ENCODE assay signal across 9 cellular contexts in genomic region chr2:134683561-134684112, GRCh38. TPM values are rescaled to one million over a fixed set of nuclear protein-coding genes. Genes with fewer than 3 reads are reported as not detected.
DNase-seq lines count a peak whose midpoint lies in the region; ATAC-seq and TF ChIP-seq lines count a peak whose summit lies in the region.
"Had no signal": no experiment of that assay in that cellular context is flagged by ENCODE, and none has a peak within 500 bp of the region (broad histone marks: within the 10 kb centered on the region; RNA-seq: fewer than 3 reads in every experiment).

No MANE protein-coding gene starts in this region.

- H3K4me1 ChIP-seq in PC-9 (replicated peaks; ENCODE audit: insufficient read depth): peaks cover 61% of the 10 kb centered on the region
- peaks cover 10% of the 10 kb centered on the region for H3K4me1 ChIP-seq in mesenchymal stem cell (ENCODE audit: control insufficient read depth, insufficient read depth, low read depth, low read length)

- peak; percentile 63 to 97 for DNase-seq in PC-9
- DNase-seq in mesenchymal stem cell: peak; percentile 10
- no peak for DNase-seq in NCI-H2081 (lab: John Stamatoyannopoulos, UW)
- no peak for DNase-seq in activated effector memory CD4-positive, alpha-beta T cell treated with Interleukin-2 at 50 U/mL for 16 hours
- no peak for DNase-seq in AG08395 (ENCODE audit: low spot score)
- DNase-seq: left cardiac atrium had no signal

- no peaks in the 10 kb centered on the region for H3K79me2 ChIP-seq in PC-9 (ENCODE audit: low read depth)

- 50% methylated on average over 2 of the region's 2 CpGs for WGBS in mesenchymal stem cell

- no peaks in the 10 kb centered on the region for H3K27me3 ChIP-seq in PC-9 (ENCODE audit: insufficient read depth, low read depth)
- H3K27me3 ChIP-seq in mesenchymal stem cell (ENCODE audit: control insufficient read depth in 1 of 2, insufficient read depth in 1 of 2, low read length in 2 of 2): no peaks in the 10 kb centered on the region

- H3K9me3 ChIP-seq in PC-9 (ENCODE audit: insufficient read depth, low read depth) (no peaks in the 10 kb centered on the region), mesenchymal stem cell (ENCODE audit: control insufficient read depth, low read length) (peaks cover 8% of the 10 kb centered on the region)

- H3K4ac ChIP-seq in mesenchymal stem cell (ENCODE audit: low read depth in 1 of 2, low read length in 2 of 2): no peak overlapping the region

- peak overlapping the region; percentile 51 for H3K27ac ChIP-seq in PC-9
- H3K27ac ChIP-seq in mesenchymal stem cell (ENCODE audit: low read length, poor library complexity, severe bottlenecking): no peak overlapping the region

- no peaks in the 10 kb centered on the region for H3K36me3 ChIP-seq in PC-9 (ENCODE audit: low read depth)
- peaks cover 0 to 3% of the 10 kb centered on the region in 2 experiments for H3K36me3 ChIP-seq in mesenchymal stem cell (ENCODE audit: control insufficient read depth in 1 of 2, insufficient read depth in 2 of 2, low read depth in 1 of 2, low read length in 2 of 2)

- no peak overlapping the region for H3K9ac ChIP-seq in mesenchymal stem cell (ENCODE audit: low read length)

- H3K4me2 ChIP-seq in PC-9: peak overlapping the region; percentile 62
- no peak overlapping the region for H3K4me2 ChIP-seq in mesenchymal stem cell (ENCODE audit: low read length, poor library complexity, severe bottlenecking)

- CTCF ChIA-PET in PC-9 (lab: Charles Lee): no interaction called here

- TF ChIP-seq CTCF in PC-9 (conservative IDR thresholded peaks at IDR 0.05): no peak

- H3K4me3 ChIP-seq in PC-9 (no peak overlapping the region), mesenchymal stem cell (ENCODE audit: insufficient read depth in 1 of 2, low read depth in 1 of 2, low read length in 2 of 2) (no peak overlapping the region)

- no peak overlapping the region for H3K18ac ChIP-seq in mesenchymal stem cell (ENCODE audit: low read depth in 1 of 2, low read length in 2 of 2)

- no peak overlapping the region for H2BK15ac ChIP-seq in mesenchymal stem cell (ENCODE audit: low read depth, poor library complexity, severe bottlenecking)

- H2AFZ ChIP-seq in PC-9 (no peak overlapping the region), mesenchymal stem cell (ENCODE audit: low read depth, low read length) (no peak overlapping the region)

- no peak overlapping the region for H4K8ac ChIP-seq in mesenchymal stem cell (ENCODE audit: low read length)

- no peak overlapping the region for H2BK120ac ChIP-seq in mesenchymal stem cell (ENCODE audit: low read depth, low read length)

- H2AK5ac ChIP-seq in mesenchymal stem cell (ENCODE audit: low read length, severe bottlenecking): no peak overlapping the region

- BruUV-seq in PC-9 (replicated peaks; lab: Mats Ljungman, UMichigan): no TSS peak

- ATAC-seq in GM18867 (IDR thresholded peaks at IDR 0.05; ENCODE audit: unreplicated experiment): peak; percentile 68
- peak; percentile 76 for ATAC-seq in HG02642 (IDR thresholded peaks at IDR 0.05; ENCODE audit: poor library complexity, unreplicated experiment)
- no peak for ATAC-seq in GM19455 (IDR thresholded peaks at IDR 0.05; ENCODE audit: unreplicated experiment)

- no peak overlapping the region for H2BK5ac ChIP-seq in mesenchymal stem cell (ENCODE audit: low read depth, low read length, poor library complexity, severe bottlenecking)

- peaks cover 33% of the 10 kb centered on the region for H3K79me1 ChIP-seq in mesenchymal stem cell (replicated peaks; ENCODE audit: low read length, poor library complexity, severe bottlenecking)

- no peak overlapping the region for H2BK12ac ChIP-seq in mesenchymal stem cell (ENCODE audit: low read length in 2 of 2)

- H3K9me2 ChIP-seq in PC-9 (ENCODE audit: insufficient read depth): no peaks in the 10 kb centered on the region; the same call in 1 of the 2 replicates

- no peak overlapping the region for H4K91ac ChIP-seq in mesenchymal stem cell (ENCODE audit: low read length)

- intact Hi-C loops in PC-9 (cut with micrococcal nuclease; ENCODE audit: unreplicated experiment): loop anchor here (1.0 to 5.0 kb wide), 4 partner anchors 54 to 235 kb away; partner anchors contain the start of gene CCNT2

- H4K20me1 ChIP-seq in PC-9 (ENCODE audit: insufficient read depth): no peaks in the 10 kb centered on the region

- H3F3A ChIP-seq in PC-9 (ENCODE audit: insufficient read depth, low read depth): peaks cover 28% of the 10 kb centered on the region

- no peak overlapping the region for H3K14ac ChIP-seq in mesenchymal stem cell (ENCODE audit: low read length in 2 of 2)

- POLR2A ChIA-PET in PC-9 (lab: Charles Lee; ENCODE audit: unreplicated experiment): no interaction called here

- H3K23ac ChIP-seq in mesenchymal stem cell (ENCODE audit: low read length in 2 of 2): no peak overlapping the region

RNA-seq across cellular contexts. Expression of gene TMEM163, which starts 35.2 kb away (rescaled TPM):
- total RNA-seq in PC-9 (2021): 1.4 and 2.4 TPM in 2 replicates
- polyA plus RNA-seq in mesenchymal stem cell (2013, experiment 1 of 2): 0.07 TPM
- polyA plus RNA-seq in mesenchymal stem cell (2013, experiment 2 of 2): 0.05 TPM

Comparison
In these comparisons a context has a peak if more than half of its experiments do, and no peak if none do; other contexts are left out.
1. DNase-seq: peak in PC-9 (2 of 2) and mesenchymal stem cell (single experiment); none in NCI-H2081 (0 of 2), activated effector memory CD4-positive, alpha-beta T cell treated with Interleukin-2 at 50 U/mL for 16 hours (single experiment) and AG08395 (single experiment).